8 cellular contexts compared by ENCODE assay signal in the genomic region with DNA sequence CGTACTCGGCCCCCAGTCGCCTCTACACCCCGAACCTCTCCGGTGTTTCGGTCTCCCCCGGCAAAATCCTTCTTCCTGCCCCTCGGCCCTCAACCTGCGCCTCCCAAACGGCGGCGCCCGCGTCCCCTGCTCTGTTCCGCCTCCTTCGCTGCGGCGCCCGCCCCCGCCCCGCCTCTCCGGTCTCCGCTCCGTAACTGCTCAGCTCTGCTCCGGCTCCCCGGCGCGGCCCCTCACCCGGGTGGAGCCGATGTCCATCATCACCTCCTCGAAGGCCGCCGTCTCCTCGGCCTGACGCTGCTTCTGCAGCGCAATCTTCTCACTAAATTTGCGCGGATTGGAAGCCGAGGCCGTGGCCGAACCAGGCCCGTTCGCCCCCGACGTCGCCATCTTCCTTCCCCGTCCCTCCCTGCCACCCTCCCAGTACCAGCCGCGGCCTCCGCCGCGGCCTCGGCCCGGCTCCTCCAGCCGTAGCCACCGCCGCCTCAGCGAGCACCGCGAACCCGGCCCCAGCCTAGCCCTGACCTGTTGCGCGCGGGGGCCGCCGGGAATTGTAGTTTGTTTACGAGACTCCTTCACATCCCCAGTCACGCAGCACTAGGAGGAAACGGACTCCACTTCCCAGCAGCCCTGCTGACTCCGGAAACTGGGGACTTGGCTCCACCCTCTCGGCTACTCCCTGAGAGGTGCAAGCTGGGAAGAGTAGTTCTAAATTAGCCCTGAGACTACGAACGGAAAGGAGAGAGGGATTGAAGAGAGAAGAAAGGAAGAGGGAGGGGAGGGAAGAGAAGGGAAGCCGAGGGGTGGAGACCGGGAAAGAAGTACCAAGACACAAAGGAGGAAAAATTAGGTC. TPM values are rescaled to one million over a fixed set of nuclear protein-coding genes. Genes with fewer than 3 reads are reported as not detected.
DNase-seq lines count a peak whose midpoint lies in the region; ATAC-seq lines count a peak whose summit lies in the region.

A gene with protein sequence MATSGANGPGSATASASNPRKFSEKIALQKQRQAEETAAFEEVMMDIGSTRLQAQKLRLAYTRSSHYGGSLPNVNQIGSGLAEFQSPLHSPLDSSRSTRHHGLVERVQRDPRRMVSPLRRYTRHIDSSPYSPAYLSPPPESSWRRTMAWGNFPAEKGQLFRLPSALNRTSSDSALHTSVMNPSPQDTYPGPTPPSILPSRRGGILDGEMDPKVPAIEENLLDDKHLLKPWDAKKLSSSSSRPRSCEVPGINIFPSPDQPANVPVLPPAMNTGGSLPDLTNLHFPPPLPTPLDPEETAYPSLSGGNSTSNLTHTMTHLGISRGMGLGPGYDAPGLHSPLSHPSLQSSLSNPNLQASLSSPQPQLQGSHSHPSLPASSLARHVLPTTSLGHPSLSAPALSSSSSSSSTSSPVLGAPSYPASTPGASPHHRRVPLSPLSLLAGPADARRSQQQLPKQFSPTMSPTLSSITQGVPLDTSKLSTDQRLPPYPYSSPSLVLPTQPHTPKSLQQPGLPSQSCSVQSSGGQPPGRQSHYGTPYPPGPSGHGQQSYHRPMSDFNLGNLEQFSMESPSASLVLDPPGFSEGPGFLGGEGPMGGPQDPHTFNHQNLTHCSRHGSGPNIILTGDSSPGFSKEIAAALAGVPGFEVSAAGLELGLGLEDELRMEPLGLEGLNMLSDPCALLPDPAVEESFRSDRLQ (minus strand): TSS at position 502 of the 850 bp plus-strand sequence. CDS start 115 bp downstream, at position 387.

- no peaks in the 10 kb centered on the region for H3K27me3 Mint-ChIP-seq in IgD-negative memory B cell

- peak; percentile 68 for ATAC-seq in GM21529 (IDR thresholded peaks at IDR 0.05; ENCODE audit: unreplicated experiment)

- peaks cover 13 to 51% (median 34%) of the 10 kb centered on the region in 3 donors for H3K4me1 Mint-ChIP-seq in IgD-negative memory B cell

- peak within 1 kb of the TSS; percentile 89 to 99 (median 98) for H3K4me3 Mint-ChIP-seq in IgD-negative memory B cell

- H3K27ac Mint-ChIP-seq in IgD-negative memory B cell = peak within 1 kb of the TSS; percentile 77 to 98 (median 98)

- H3K36me3 Mint-ChIP-seq in IgD-negative memory B cell = no peaks in the 10 kb centered on the region

- no peaks in the 10 kb centered on the region for H3K9me3 Mint-ChIP-seq in IgD-negative memory B cell

- DNase-seq in DMS 273 treated with DMSO at 0.1 percent for 48 hours (lab: John Stamatoyannopoulos, UW) (peak; percentile 97), OCI-M1 (lab: John Stamatoyannopoulos, UW) (peak; percentile 99), activated T-cell treated with anti-CD3 and anti-CD28 coated beads for 24 hours (ENCODE audit: low read depth) (peak; percentile 95), epidermal melanocyte (ENCODE audit: insufficient read length, low spot score) (peak; percentile 99), middle frontal gyrus (ENCODE audit: extremely low spot score, low spot score) (peak; percentile 98)
- DNase-seq in stimulated activated CD8-positive, alpha-beta memory T cell treated with anti-CD3 and anti-CD28 coated beads, Interleukin-2, amount 100 ng/mL, for 48 hours (ENCODE audit: low read depth in 2 of 2) = peak; percentile 92 to 95

RNA-seq across cellular contexts. Expression of the gene that starts here (rescaled TPM):
- 57.2 TPM for polyA plus RNA-seq in IgD-negative memory B cell

Comparison
In these comparisons a context has a peak if more than half of its experiments do, and no peak if none do; other contexts are left out.
1. Peak in every context shown above with its lines: DNase-seq and ATAC-seq.